1 cellular context compared by ENCODE assay signal in genomic region chr1:52502789-52503188, GRCh38.
TF ChIP-seq lines count a peak whose summit lies in the region.

No MANE protein-coding gene starts in this region.

TF ChIP-seq in HEK293, 187 proteins besides CTCF, POLR2A, EP300 and RAD21 (continued from another document):
- no peak for TF ChIP-seq ZNF530 (tag by site-specific recombination; IDR thresholded peaks at IDR 0.05; ENCODE audit: low read depth)
- no peak for TF ChIP-seq ZNF792 (tag by site-specific recombination; IDR thresholded peaks at IDR 0.05)
- peak; percentile 85 for TF ChIP-seq ZNF544 (tag by site-specific recombination; IDR thresholded peaks at IDR 0.05)
- TF ChIP-seq ZNF776 (tag by site-specific recombination; IDR thresholded peaks at IDR 0.05; ENCODE audit: borderline replicate concordance) = no peak
- no peak for TF ChIP-seq ZNF26 (tag by site-specific recombination; IDR thresholded peaks at IDR 0.05)
- TF ChIP-seq ZNF677 (tag by site-specific recombination; IDR thresholded peaks at IDR 0.05) = 0 out of 2 replicates have a peak, but pooled peaks have one; percentile 44
- no peak for TF ChIP-seq ZNF670 (tag by site-specific recombination; IDR thresholded peaks at IDR 0.05; ENCODE audit: low read depth)
- peak; percentile 75 for TF ChIP-seq ZBTB44 (tag by site-specific recombination; IDR thresholded peaks at IDR 0.05)
- no peak for TF ChIP-seq ZSCAN23 (tag by site-specific recombination; IDR thresholded peaks at IDR 0.05)
- peak; percentile 67 for TF ChIP-seq ZNF112 (tag by site-specific recombination; IDR thresholded peaks at IDR 0.05)
- TF ChIP-seq ZNF560 (tag by site-specific recombination; IDR thresholded peaks at IDR 0.05; ENCODE audit: borderline replicate concordance) = no peak
- TF ChIP-seq ZNF132 (tag by site-specific recombination; IDR thresholded peaks at IDR 0.05; ENCODE audit: borderline replicate concordance) = no peak
- peak; percentile 67; the same call in 1 of the 2 replicates for TF ChIP-seq ZNF184 (tag by site-specific recombination; IDR thresholded peaks at IDR 0.05)
- TF ChIP-seq PRDM1 (tag by site-specific recombination; IDR thresholded peaks at IDR 0.05) = no peak
- no peak for TF ChIP-seq IKZF3 (tag by site-specific recombination; IDR thresholded peaks at IDR 0.05)
- no peak for TF ChIP-seq ZNF501 (tag by site-specific recombination; IDR thresholded peaks at IDR 0.05)
- no peak for TF ChIP-seq ZNF624 (tag by site-specific recombination; IDR thresholded peaks at IDR 0.05)
- TF ChIP-seq ZNF394 (tag by site-specific recombination; IDR thresholded peaks at IDR 0.05; ENCODE audit: borderline replicate concordance) = no peak
